In genomic region chr9:35114921-35115341, GRCh38 we compare ENCODE assay signal across 8 cellular contexts. TPM values are rescaled to one million over a fixed set of nuclear protein-coding genes. Genes with fewer than 3 reads are reported as not detected.
DNase-seq lines count a peak whose midpoint lies in the region; ATAC-seq, FAIRE-seq and TF ChIP-seq lines count a peak whose summit lies in the region.

No MANE protein-coding gene starts in this region.

- H3K9me3 ChIP-seq in breast epithelium (no peaks in the 10 kb centered on the region), small intestine (ENCODE audit: control insufficient read depth, low read depth) (no peaks in the 10 kb centered on the region)

- H3K36me3 ChIP-seq in breast epithelium (no peaks in the 10 kb centered on the region), small intestine (ENCODE audit: control insufficient read depth in 2 of 2, insufficient read depth in 2 of 2, low read length in 2 of 2) (no peaks in the 10 kb centered on the region)

- no peaks in the 10 kb centered on the region for H3K27me3 ChIP-seq in breast epithelium
- H3K27me3 ChIP-seq in small intestine (ENCODE audit: control insufficient read depth in 2 of 2, insufficient read depth in 2 of 2, low read length in 2 of 2) = no peaks in the 10 kb centered on the region

- no peak for ATAC-seq in HG03175 (IDR thresholded peaks at IDR 0.05; ENCODE audit: unreplicated experiment)

- WGBS in small intestine, 3 donors = 2 to 6% (median 4%) methylated on average over 6 of the region's 6 CpGs

- peaks cover 0 to 25% of the 10 kb centered on the region in 2 donors for H3K4me1 ChIP-seq in breast epithelium
- peaks cover 10 to 23% of the 10 kb centered on the region in 2 donors for H3K4me1 ChIP-seq in small intestine (ENCODE audit: control insufficient read depth in 2 of 2, insufficient read depth in 1 of 2, low read depth in 1 of 2, low read length in 1 of 2)

- no peak for TF ChIP-seq POLR2A in breast epithelium (IDR thresholded peaks at IDR 0.05)

- peak overlapping the region; percentile 88 to 92 for H3K27ac ChIP-seq in breast epithelium
- H3K27ac ChIP-seq in small intestine (ENCODE audit: low read depth in 1 of 2, low read length in 1 of 2) = peak overlapping the region; percentile 83 to 92

- H3K4me3 ChIP-seq in breast epithelium (peak overlapping the region; percentile 60 to 76 (median 60)), small intestine (ENCODE audit: low read depth in 1 of 2, low read length in 2 of 2) (peak overlapping the region in 1 of 2 donors; percentile 52)

- no peak for TF ChIP-seq CTCF in breast epithelium (IDR thresholded peaks at IDR 0.05)

- DNase-seq in activated T-cell treated with anti-CD3 and anti-CD28 coated beads for 48 hours (ENCODE audit: low read depth) = peak; percentile 17
- no peak for DNase-seq in activated T-cell treated with anti-CD3 and anti-CD28 coated beads for 4 hours
- DNase-seq in RPMI8226 = peak; percentile 62
- DNase-seq in breast epithelium (ENCODE audit: low spot score in 2 of 2) = peak in 1 of 2 donors; percentile 44
- DNase-seq in iris pigment epithelial cell (ENCODE audit: low read depth) = peak; percentile 51
- DNase-seq in small intestine = peak; percentile 74
- DNase-seq in D341Med (ENCODE audit: low spot score) = no peak

- FAIRE-seq in small intestine (lab: Jason Lieb, UNC) = no peak

- intact Hi-C loops in breast epithelium (cut with DNase I; ENCODE audit: low total_unique reads) = no loop called here

RNA-seq across cellular contexts. Expression of gene ATOSB, which starts 0.7 kb away (rescaled TPM):
- total RNA-seq in breast epithelium = 10 to 100 TPM in 1 of 3 donors, 1 to 10 TPM in 2; 7.8 to 21.1 (median 8.8) TPM
- polyA plus RNA-seq in small intestine = 10 to 100 TPM; 11.3 to 20.1 (median 17.8) TPM

RNA-seq across cellular contexts. Expression of gene STOML2, which starts 12.0 kb away (rescaled TPM):
- total RNA-seq in breast epithelium = 100 to 1,000 TPM in 2 of 3 donors, 10 to 100 TPM in 1; 89.4 to 115 (median 101) TPM
- 100 to 1,000 TPM; 125 to 160 (median 132) TPM for polyA plus RNA-seq in small intestine

RNA-seq across cellular contexts. Expression of gene PIGO, which starts 18.5 kb away (rescaled TPM):
- 10 to 100 TPM; 15.4 to 24.9 (median 18.0) TPM for total RNA-seq in breast epithelium
- polyA plus RNA-seq in small intestine = 10 to 100 TPM; 10.8 to 23.8 (median 13.4) TPM

RNA-seq across cellular contexts. Expression of gene FANCG, which starts 35.2 kb away (rescaled TPM):
- total RNA-seq in breast epithelium = 10 to 100 TPM; 10.7 to 15.2 (median 13.4) TPM
- polyA plus RNA-seq in small intestine = 10 to 100 TPM in 2 of 3 donors, 1 to 10 TPM in 1; 10.0 to 21.1 (median 12.3) TPM

RNA-seq across cellular contexts. Expression of gene VCP, which starts 42.5 kb away (rescaled TPM):
- total RNA-seq in breast epithelium = 100 to 1,000 TPM; 150 to 173 (median 168) TPM
- 100 to 1,000 TPM in 1 of 3 donors, 10 to 100 TPM in 2; 54.0 to 116 (median 58.6) TPM for polyA plus RNA-seq in small intestine

Comparison
In these comparisons a context has a peak if more than half of its experiments do, and no peak if none do; other contexts are left out.
1. DNase-seq: peak in activated T-cell treated with anti-CD3 and anti-CD28 coated beads for 48 hours (single experiment), RPMI8226 (single experiment), iris pigment epithelial cell (single experiment) and small intestine (single experiment); none in activated T-cell treated with anti-CD3 and anti-CD28 coated beads for 4 hours (single experiment) and D341Med (single experiment).